Comparison of ENCODE assay signal across 14 cellular contexts in the genomic region with DNA sequence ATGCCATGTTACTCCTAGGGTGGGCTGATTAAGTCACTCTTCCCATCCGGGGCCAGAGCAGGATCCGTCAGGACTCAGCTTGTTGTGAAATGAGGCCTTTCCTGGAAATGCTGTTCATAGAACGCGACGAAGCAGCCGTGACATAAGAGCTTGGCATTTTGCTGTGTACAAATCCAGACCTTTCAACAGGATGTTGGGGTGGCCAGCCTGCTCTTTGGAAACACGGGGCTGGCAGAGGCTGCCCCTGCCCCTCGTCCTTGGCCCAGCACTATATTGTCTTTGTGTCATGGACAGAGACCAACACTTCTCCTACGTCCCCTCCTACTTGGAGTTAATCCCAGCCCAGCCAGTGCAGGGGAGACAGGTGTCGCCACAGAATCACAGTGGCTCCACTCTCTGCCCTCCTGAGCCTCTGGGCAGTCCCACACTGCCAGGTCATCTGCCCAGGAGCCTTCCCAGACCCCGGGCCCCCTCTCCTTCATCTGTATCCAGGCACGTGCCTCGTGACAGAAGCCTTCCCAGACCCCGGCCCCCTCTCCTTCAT. TPM values are rescaled to one million over a fixed set of nuclear protein-coding genes. Genes with fewer than 3 reads are reported as not detected.
DNase-seq lines count a peak whose midpoint lies in the region; ATAC-seq and TF ChIP-seq lines count a peak whose summit lies in the region.
"Had no signal": no experiment of that assay in that cellular context is flagged by ENCODE, and none has a peak within 500 bp of the region (broad histone marks: within the 10 kb centered on the region; RNA-seq: fewer than 3 reads in every experiment).

No MANE protein-coding gene starts in this region.

- peak; percentile 55 for DNase-seq in ELR (ENCODE audit: low read depth)
- DNase-seq in amniotic epithelial cell (ENCODE audit: low read depth) = peak; percentile 85
- peak in 1 of 5 donors; percentile 75 for DNase-seq in heart left ventricle
- peak; percentile 63 for DNase-seq in prostate gland (ENCODE audit: low spot score)
- no peak for DNase-seq in iPS-NIHi11 (ENCODE audit: low spot score)
- DNase-seq in G401 (ENCODE audit: low spot score) = no peak
- DNase-seq: activated T-cell treated with anti-CD3 and anti-CD28 coated beads, Interleukin-2, amount 50 U/mL, for 1 hour; CD4-positive, CD25-positive, alpha-beta regulatory T cell; midbrain; NCI-H1694 treated with DMSO at 0.1 percent for 48 hours; PC-9; sigmoid colon had no signal

- in situ Hi-C loops in G401 (cut with HindIII; ENCODE audit: low sequenced_read_pairs) = no loop called here

- H3K27me3 ChIP-seq in heart left ventricle (peaks cover 0 to 12% (median 0%) of the 10 kb centered on the region in 9 donors), prostate gland (replicated peaks; ENCODE audit: insufficient read depth) (no peaks in the 10 kb centered on the region)
- H3K27me3 ChIP-seq: sigmoid colon had no signal

- no peak overlapping the region for H3K4me3 ChIP-seq in heart left ventricle
- no peak overlapping the region for H3K4me3 ChIP-seq in prostate gland
- H3K4me3 ChIP-seq: PC-9, sigmoid colon had no signal

- no peak for TF ChIP-seq POLR2A in heart left ventricle (IDR thresholded peaks at IDR 0.05)
- no peak for TF ChIP-seq POLR2A in prostate gland (IDR thresholded peaks at IDR 0.05)

- H3K9me3 ChIP-seq in heart left ventricle (no peaks in the 10 kb centered on the region), prostate gland (no peaks in the 10 kb centered on the region)
- H3K9me3 ChIP-seq: sigmoid colon had no signal

- ATAC-seq in heart left ventricle = peak in 3 of 4 donors; percentile 64 to 86 (median 68)
- no peak for ATAC-seq in HG03521 (IDR thresholded peaks at IDR 0.05; ENCODE audit: unreplicated experiment)
- no peak for ATAC-seq in HG03025 (IDR thresholded peaks at IDR 0.05; ENCODE audit: low FRiP score, unreplicated experiment)

- peaks cover 0 to 11% (median 0%) of the 10 kb centered on the region in 12 donors for H3K4me1 ChIP-seq in heart left ventricle
- no peaks in the 10 kb centered on the region for H3K4me1 ChIP-seq in prostate gland (replicated peaks)
- H3K4me1 ChIP-seq: sigmoid colon had no signal

- H3K36me3 ChIP-seq in heart left ventricle = no peaks in the 10 kb centered on the region
- H3K36me3 ChIP-seq in prostate gland = no peaks in the 10 kb centered on the region
- H3K36me3 ChIP-seq: sigmoid colon had no signal

- peak overlapping the region in 2 of 12 donors; percentile 37 to 64 for H3K27ac ChIP-seq in heart left ventricle
- peak overlapping the region; percentile 33 to 46 for H3K27ac ChIP-seq in prostate gland
- H3K27ac ChIP-seq: PC-9, sigmoid colon had no signal

- intact Hi-C loops in heart left ventricle (cut with DNase I) (no loop called here), prostate gland (cut with DNase I) (no loop called here)

- TF ChIP-seq CTCF in heart left ventricle (IDR thresholded peaks at IDR 0.05) (no peak), prostate gland (IDR thresholded peaks at IDR 0.05) (no peak)

- WGBS in heart left ventricle, 4 donors = 60 to 82% (median 71%) methylated on average over 14 of the region's 14 CpGs
- WGBS in prostate gland = 64% methylated on average over 14 of the region's 14 CpGs

RNA-seq across cellular contexts. Expression of a gene that starts 18.6 kb away (rescaled TPM):
- total RNA-seq in heart left ventricle (100 to 1,000 TPM; 200 to 304 (median 255) TPM), prostate gland (100 to 1,000 TPM; 205 to 268 TPM)
- 100 to 1,000 TPM in 1 of 2 donors, 10 to 100 TPM in 1; 38.1 to 300 TPM for polyA plus RNA-seq in heart left ventricle
- 265 and 299 TPM in 2 replicates for total RNA-seq in G401 (2014; rRNA removed; shearing (Covaris generic))

Comparison
In these comparisons a context has a peak if more than half of its experiments do, and no peak if none do; other contexts are left out.
1. DNase-seq: peak in ELR (single experiment), amniotic epithelial cell (single experiment) and prostate gland (single experiment); none in iPS-NIHi11 (single experiment) and G401 (single experiment).
2. ATAC-seq: peak in heart left ventricle (3 of 4); none in HG03521 (single experiment) and HG03025 (single experiment).